Comparison of ENCODE assay signal across 13 cellular contexts in the genomic region with DNA sequence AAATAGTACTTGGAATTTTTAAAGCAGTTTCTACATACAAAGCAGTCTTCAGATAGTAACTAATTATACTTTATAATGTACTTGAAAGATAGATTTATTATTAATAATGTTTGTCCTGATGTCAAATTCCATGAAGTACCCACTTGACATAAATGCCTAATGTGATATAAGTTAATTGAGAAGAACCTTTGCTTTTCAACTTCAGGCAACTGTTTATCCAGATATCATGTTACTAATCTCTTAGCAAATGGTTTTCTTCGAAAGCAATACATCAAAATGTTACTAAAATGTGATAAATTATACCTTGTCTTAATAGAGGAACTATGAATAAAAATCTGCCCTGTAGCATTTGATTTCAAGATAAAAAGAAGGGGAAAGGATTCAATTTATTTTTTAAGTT.
DNase-seq lines count a peak whose midpoint lies in the region; ATAC-seq lines count a peak whose summit lies in the region.
"Had no signal": no experiment of that assay in that cellular context is flagged by ENCODE, and none has a peak within 500 bp of the region (broad histone marks: within the 10 kb centered on the region; RNA-seq: fewer than 3 reads in every experiment).

No MANE protein-coding gene starts in this region.

- no peak for ATAC-seq in GM18511 (IDR thresholded peaks at IDR 0.05; ENCODE audit: unreplicated experiment)
- ATAC-seq: GM12878, GM23338 had no signal

- DNase-seq in SHP77 treated with DMSO at 0.1 percent for 48 hours (lab: John Stamatoyannopoulos, UW) (peak; percentile 17), SHP77 (lab: John Stamatoyannopoulos, UW) (no peak), NCI-H1105 (lab: John Stamatoyannopoulos, UW) (peak; percentile 54), NCI-H524 (lab: John Stamatoyannopoulos, UW) (peak; percentile 51 to 86), DMS153 (lab: John Stamatoyannopoulos, UW) (no peak)
- DNase-seq in activated effector memory CD4-positive, alpha-beta T cell treated with anti-CD3 and anti-CD28 coated beads, Interleukin-2, amount 50 U/mL, for 16 hours: no peak
- DNase-seq: ACHN; C1 segment of cervical spinal cord; CD4-positive, alpha-beta T cell; H7 had no signal

Comparison
In these comparisons a context has a peak if more than half of its experiments do, and no peak if none do; other contexts are left out.
1. DNase-seq: peak in SHP77 treated with DMSO at 0.1 percent for 48 hours (single experiment), NCI-H1105 (single experiment) and NCI-H524 (2 of 2); none in SHP77 (0 of 2), activated effector memory CD4-positive, alpha-beta T cell treated with anti-CD3 and anti-CD28 coated beads, Interleukin-2, amount 50 U/mL, for 16 hours (single experiment) and DMS153 (single experiment).